ENCODE assay signal across 11 cellular contexts in the genomic region with DNA sequence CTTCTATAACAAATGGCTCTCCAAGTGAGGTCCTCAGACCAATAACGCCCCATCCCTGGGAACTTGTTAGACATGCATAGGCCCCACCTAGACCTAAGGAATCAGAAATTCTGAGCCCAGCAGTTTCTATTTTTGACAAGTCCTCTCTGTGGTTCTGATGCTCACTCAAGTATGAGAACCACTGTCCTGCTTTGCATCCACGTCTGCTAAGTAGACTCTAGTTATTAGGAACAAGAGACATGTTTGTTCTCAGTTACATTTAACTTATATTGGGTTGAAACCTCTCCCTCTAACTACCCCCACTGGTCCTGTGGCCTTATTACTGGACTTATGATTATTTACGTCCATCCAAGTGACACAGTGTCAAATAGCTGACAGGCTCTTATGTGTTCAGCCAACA.
DNase-seq lines count a peak whose midpoint lies in the region; ATAC-seq and TF ChIP-seq lines count a peak whose summit lies in the region.
"Had no signal": no experiment of that assay in that cellular context is flagged by ENCODE, and none has a peak within 500 bp of the region (broad histone marks: within the 10 kb centered on the region; RNA-seq: fewer than 3 reads in every experiment).

No MANE protein-coding gene starts in this region.

- H3K36me3 ChIP-seq in upper lobe of left lung: no peaks in the 10 kb centered on the region

- H3K36me3 Mint-ChIP-seq in memory B cell: no peaks in the 10 kb centered on the region

- H3K27me3 Mint-ChIP-seq in memory B cell: peaks cover 9% of the 10 kb centered on the region

- no peak overlapping the region for H3K27ac Mint-ChIP-seq in memory B cell
- H3K27ac Mint-ChIP-seq: T-helper 2 cell treated with Interferon-gamma antibody and Interleukin-4, amounts not matched to agents 5 μg/mL and 100 μg/mL, for 36 hours had no signal

- 87 to 91% methylated on average over 3 of the region's 3 CpGs for WGBS in upper lobe of left lung, 2 donors

- no peak for TF ChIP-seq EP300 in upper lobe of left lung (IDR thresholded peaks at IDR 0.05)

- H3K4me1 Mint-ChIP-seq in memory B cell: peaks cover 20% of the 10 kb centered on the region

- no peaks in the 10 kb centered on the region for H3K9me3 Mint-ChIP-seq in memory B cell
- H3K9me3 Mint-ChIP-seq: T-helper 2 cell treated with Interferon-gamma antibody and Interleukin-4, amounts not matched to agents 5 μg/mL and 100 μg/mL, for 36 hours had no signal

- TF ChIP-seq POLR2A in upper lobe of left lung (IDR thresholded peaks at IDR 0.05): no peak

- DNase-seq in memory B cell (ENCODE audit: low spot score in 2 of 2): no peak
- no peak for DNase-seq in OCI-M2 (lab: John Stamatoyannopoulos, UW; ENCODE audit: unreplicated experiment)
- DNase-seq in upper lobe of left lung: no peak
- no peak for DNase-seq in cortex of kidney (lab: John Stamatoyannopoulos, UW)
- DNase-seq: aorta, NCI-H1694 treated with DMSO at 0.1 percent for 48 hours had no signal

- no peaks in the 10 kb centered on the region for H3K9me3 ChIP-seq in upper lobe of left lung

- H3K4me1 ChIP-seq in upper lobe of left lung: no peaks in the 10 kb centered on the region

- H3K4me3 ChIP-seq in upper lobe of left lung: no peak overlapping the region

- H3K4me3 Mint-ChIP-seq in memory B cell: no peak overlapping the region
- H3K4me3 Mint-ChIP-seq: T-helper 2 cell treated with Interferon-gamma antibody and Interleukin-4, amounts not matched to agents 5 μg/mL and 100 μg/mL, for 36 hours had no signal

- TF ChIP-seq CTCF in upper lobe of left lung (IDR thresholded peaks at IDR 0.05): no peak

- H3K27ac ChIP-seq in upper lobe of left lung: no peak overlapping the region

- ATAC-seq in GM18873 (IDR thresholded peaks at IDR 0.05; ENCODE audit: low FRiP score, unreplicated experiment) (peak; percentile 84), GM21529 (IDR thresholded peaks at IDR 0.05; ENCODE audit: unreplicated experiment) (peak; percentile 89), HG03095 (IDR thresholded peaks at IDR 0.05; ENCODE audit: unreplicated experiment) (peak; percentile 85), memory B cell (ENCODE audit: low read depth) (peak; percentile 89), upper lobe of left lung (ENCODE audit: low FRiP score in 2 of 2) (no peak)
- ATAC-seq: Panc1 had no signal

- no peaks in the 10 kb centered on the region for H3K27me3 ChIP-seq in upper lobe of left lung

Comparison
In these comparisons a context has a peak if more than half of its experiments do, and no peak if none do; other contexts are left out.
1. ATAC-seq: peak in GM18873 (single experiment), GM21529 (single experiment), HG03095 (single experiment) and memory B cell (single experiment); none in upper lobe of left lung (0 of 2).